In genomic region chr20:43960231-43960630, GRCh38 we compare ENCODE assay signal across 22 cellular contexts. TPM values are rescaled to one million over a fixed set of nuclear protein-coding genes. Genes with fewer than 3 reads are reported as not detected.
DNase-seq lines count a peak whose midpoint lies in the region; ATAC-seq and TF ChIP-seq lines count a peak whose summit lies in the region.
"Had no signal": no experiment of that assay in that cellular context is flagged by ENCODE, and none has a peak within 500 bp of the region (broad histone marks: within the 10 kb centered on the region; RNA-seq: fewer than 3 reads in every experiment).

No MANE protein-coding gene starts in this region.

- POLR2A ChIA-PET in CD4-positive, alpha-beta T cell (lab: Charles Lee): interaction anchor here (1.4 to 2.2 kb wide), 2 partner anchors 13 to 17 kb away, joined by 3 to 15 read pairs; no protein-coding TSS in a partner anchor
- POLR2A ChIA-PET in naive thymus-derived CD4-positive, alpha-beta T cell (lab: Charles Lee): interaction anchor here (0.8 to 2.7 kb wide), 5 partner anchors 9 to 109 kb away, joined by 4 to 14 read pairs (median 5); no protein-coding TSS in a partner anchor

- CTCF ChIA-PET in CD4-positive, alpha-beta T cell (lab: Charles Lee): no interaction called here
- CTCF ChIA-PET in naive thymus-derived CD4-positive, alpha-beta T cell (lab: Charles Lee): interaction anchor here (0.8 kb wide), 1 partner anchor 20 kb away, joined by 4 read pairs; no protein-coding TSS in a partner anchor

- intact Hi-C loops in CD4-positive, alpha-beta T cell (cut with DNase I, micrococcal nuclease): no loop called here
- intact Hi-C loops in naive thymus-derived CD4-positive, alpha-beta T cell (cut with micrococcal nuclease): no loop called here
- intact Hi-C loops in sigmoid colon (cut with DNase I): no loop called here

- peaks cover 74% of the 10 kb centered on the region for H3K4me1 Mint-ChIP-seq in CD4-positive, alpha-beta T cell (ENCODE audit: low read depth)
- H3K4me1 Mint-ChIP-seq in T-helper 17 cell: peaks cover 61% of the 10 kb centered on the region
- H3K4me1 Mint-ChIP-seq in naive thymus-derived CD4-positive, alpha-beta T cell: peaks cover 43 to 80% (median 73%) of the 10 kb centered on the region in 7 donors

- H3K4me1 ChIP-seq in naive thymus-derived CD4-positive, alpha-beta T cell (ENCODE audit: control insufficient read depth in 2 of 2, insufficient read depth in 2 of 2, low read length in 2 of 2): peaks cover 68 to 80% of the 10 kb centered on the region in 2 donors
- H3K4me1 ChIP-seq in sigmoid colon: peaks cover 0 to 13% (median 6%) of the 10 kb centered on the region in 4 donors

- TF ChIP-seq POLR2A in sigmoid colon (IDR thresholded peaks at IDR 0.05): no peak

- peaks cover 4% of the 10 kb centered on the region for H3K27me3 Mint-ChIP-seq in CD4-positive, alpha-beta T cell
- peaks cover under 1% of the 10 kb centered on the region for H3K27me3 Mint-ChIP-seq in T-helper 17 cell
- H3K27me3 Mint-ChIP-seq in naive thymus-derived CD4-positive, alpha-beta T cell: peaks cover 0 to 35% (median 0%) of the 10 kb centered on the region in 5 donors

- H3K4me3 ChIP-seq in naive thymus-derived CD4-positive, alpha-beta T cell (ENCODE audit: low read length): no peak overlapping the region
- no peak overlapping the region for H3K4me3 ChIP-seq in sigmoid colon
- H3K4me3 ChIP-seq: gastroesophageal sphincter, lower lobe of right lung, PC-9 had no signal

- H3K36me3 Mint-ChIP-seq in CD4-positive, alpha-beta T cell (ENCODE audit: low read depth): no peaks in the 10 kb centered on the region
- peaks cover 2% of the 10 kb centered on the region for H3K36me3 Mint-ChIP-seq in T-helper 17 cell (ENCODE audit: low read depth)
- peaks cover 0 to 28% (median 4%) of the 10 kb centered on the region in 5 donors for H3K36me3 Mint-ChIP-seq in naive thymus-derived CD4-positive, alpha-beta T cell

- H3K4me3 Mint-ChIP-seq in CD4-positive, alpha-beta T cell: peak overlapping the region; percentile 49
- H3K4me3 Mint-ChIP-seq in T-helper 17 cell: peak overlapping the region; percentile 87
- H3K4me3 Mint-ChIP-seq in naive thymus-derived CD4-positive, alpha-beta T cell: peak overlapping the region in 8 of 10 donors; percentile 26 to 77 (median 69)
- H3K4me3 Mint-ChIP-seq: activated CD8-positive, alpha-beta T cell treated with anti-CD3 and anti-CD28 coated beads for 36 hours; nephron had no signal

- no peaks in the 10 kb centered on the region for H3K27me3 ChIP-seq in CD4-positive, alpha-beta T cell (ENCODE audit: control insufficient read depth, insufficient read depth, low read length)
- H3K27me3 ChIP-seq in naive thymus-derived CD4-positive, alpha-beta T cell (ENCODE audit: control insufficient read depth in 2 of 2, insufficient read depth in 2 of 2, low read length in 2 of 2): no peaks in the 10 kb centered on the region
- peaks cover 0 to 8% (median 0%) of the 10 kb centered on the region in 3 donors for H3K27me3 ChIP-seq in sigmoid colon
- H3K27me3 ChIP-seq: gastroesophageal sphincter had no signal

- 93 to 95% methylated on average over 2 of the region's 2 CpGs for WGBS in sigmoid colon, 2 donors

- no peak for TF ChIP-seq CTCF in CD4-positive, alpha-beta T cell (IDR thresholded peaks at IDR 0.05)
- no peak for TF ChIP-seq CTCF in sigmoid colon (IDR thresholded peaks at IDR 0.05)

- peak; percentile 27 for DNase-seq in activated CD4-positive, CD25-positive, alpha-beta regulatory T cell treated with anti-CD3 and anti-CD28 coated beads, Interleukin-2, amount 50 U/mL, for 72 hours
- no peak for DNase-seq in activated CD4-positive, CD25-positive, alpha-beta regulatory T cell (lab: John Stamatoyannopoulos, UW)
- DNase-seq in CD4-positive, alpha-beta T cell: peak in 1 of 10 experiments; percentile 27
- DNase-seq in T-helper 17 cell: no peak
- DNase-seq in naive thymus-derived CD4-positive, alpha-beta T cell: no peak
- no peak for DNase-seq in sigmoid colon
- DNase-seq: activated gamma-delta T cell, cerebellar nuclear complex, H7, lower lobe of right lung, NCI-H2227 treated with DMSO at 0.1 percent for 48 hours, PC-9, Right ventricle myocardium superior, T-helper 2 cell had no signal

- peak overlapping the region; percentile 66 for H3K27ac Mint-ChIP-seq in CD4-positive, alpha-beta T cell
- H3K27ac Mint-ChIP-seq in T-helper 17 cell: peak overlapping the region; percentile 93
- H3K27ac Mint-ChIP-seq in naive thymus-derived CD4-positive, alpha-beta T cell: peak overlapping the region in 6 of 9 donors; percentile 25 to 92 (median 81)
- H3K27ac Mint-ChIP-seq: activated CD8-positive, alpha-beta T cell treated with anti-CD3 and anti-CD28 coated beads for 36 hours; nephron; stimulated activated effector memory CD8-positive, alpha-beta T cell treated with anti-CD3 and anti-CD28 coated beads, Interleukin-12 subunit alpha, Interleukin-12 subunit beta, amount 100 ng/mL, for 72 hours had no signal

- H3K36me3 ChIP-seq in naive thymus-derived CD4-positive, alpha-beta T cell (ENCODE audit: control insufficient read depth in 2 of 3, insufficient read depth in 3 of 3, low read length in 3 of 3): no peaks in the 10 kb centered on the region
- no peaks in the 10 kb centered on the region for H3K36me3 ChIP-seq in sigmoid colon
- H3K36me3 ChIP-seq: gastroesophageal sphincter, lower lobe of right lung had no signal

- no peak overlapping the region for H3K27ac ChIP-seq in CD4-positive, alpha-beta T cell (ENCODE audit: low read depth, low read length)
- no peak overlapping the region for H3K27ac ChIP-seq in naive thymus-derived CD4-positive, alpha-beta T cell (ENCODE audit: low read depth, low read length)
- no peak overlapping the region for H3K27ac ChIP-seq in sigmoid colon
- H3K27ac ChIP-seq: 22Rv1, gastroesophageal sphincter, lower lobe of right lung, PC-9 had no signal

- no peak for TF ChIP-seq EP300 in sigmoid colon (IDR thresholded peaks at IDR 0.05)

- no peaks in the 10 kb centered on the region for H3K9me3 ChIP-seq in CD4-positive, alpha-beta T cell (ENCODE audit: control insufficient read depth, low read length)
- H3K9me3 ChIP-seq in T-helper 17 cell (ENCODE audit: control insufficient read depth, low read length, poor library complexity, severe bottlenecking): no peaks in the 10 kb centered on the region
- no peaks in the 10 kb centered on the region for H3K9me3 ChIP-seq in naive thymus-derived CD4-positive, alpha-beta T cell (ENCODE audit: control insufficient read depth in 2 of 3, low read length in 3 of 3)
- no peaks in the 10 kb centered on the region for H3K9me3 ChIP-seq in sigmoid colon
- H3K9me3 ChIP-seq: gastroesophageal sphincter, lower lobe of right lung had no signal

- ATAC-seq in CD4-positive, alpha-beta T cell (ENCODE audit: poor library complexity): no peak
- ATAC-seq in T-helper 17 cell (no peak), GM19452 (IDR thresholded peaks at IDR 0.05; ENCODE audit: unreplicated experiment) (no peak), HG03457 (IDR thresholded peaks at IDR 0.05; ENCODE audit: unreplicated experiment) (no peak)
- no peak for ATAC-seq in naive thymus-derived CD4-positive, alpha-beta T cell
- ATAC-seq: activated CD8-positive, alpha-beta T cell treated with anti-CD3 and anti-CD28 coated beads for 36 hours; gastroesophageal sphincter; lower lobe of right lung; stimulated activated effector memory CD8-positive, alpha-beta T cell treated with anti-CD3 and anti-CD28 coated beads, Interleukin-12 subunit alpha, Interleukin-12 subunit beta, amount 100 ng/mL, for 72 hours had no signal

- peaks cover 3% of the 10 kb centered on the region for H3K9me3 Mint-ChIP-seq in CD4-positive, alpha-beta T cell
- peaks cover 0 to 16% (median 4%) of the 10 kb centered on the region in 11 donors for H3K9me3 Mint-ChIP-seq in naive thymus-derived CD4-positive, alpha-beta T cell
- H3K9me3 Mint-ChIP-seq: nephron had no signal

RNA-seq across cellular contexts. Expression of gene TOX2, which starts 45.6 kb away (rescaled TPM):
- 1 to 10 TPM; 3.3 to 3.9 TPM for total RNA-seq in CD4-positive, alpha-beta T cell
- 1 to 10 TPM; 1.7 to 2.2 TPM for total RNA-seq in T-helper 17 cell
- 1 to 10 TPM in 2 of 5 experiments, under 1 TPM in 3; 0.22 to 7.1 (median 0.96) TPM for total RNA-seq in naive thymus-derived CD4-positive, alpha-beta T cell
- 1 to 10 TPM; 1.6 to 4.0 TPM for polyA plus RNA-seq in naive thymus-derived CD4-positive, alpha-beta T cell
- total RNA-seq in sigmoid colon: 1 to 10 TPM in 2 of 4 donors, under 1 TPM in 2; 0.27 to 3.2 (median 1.2) TPM
- polyA plus RNA-seq in sigmoid colon: 1 to 10 TPM; 1.2 to 8.1 (median 3.6) TPM
- total RNA-seq: skeletal muscle tissue had no signal
